ENCODE assay signal across 8 cellular contexts in genomic region chr1:21909787-21910503, GRCh38. TPM values are rescaled to one million over a fixed set of nuclear protein-coding genes. Genes with fewer than 3 reads are reported as not detected.
DNase-seq lines count a peak whose midpoint lies in the region; ATAC-seq and TF ChIP-seq lines count a peak whose summit lies in the region.

No MANE protein-coding gene starts in this region.

- H3K14ac ChIP-seq in IMR-90 (replicated peaks; ENCODE audit: low read depth, low read length) = peak overlapping the region; percentile 53

- H3K9me3 ChIP-seq in IMR-90 (ENCODE audit: control insufficient read depth, insufficient read depth, low read length) = no peaks in the 10 kb centered on the region
- no peaks in the 10 kb centered on the region for H3K9me3 ChIP-seq in iPS-15b (ENCODE audit: control insufficient read depth, insufficient read depth, low read length)

- H3K27ac ChIP-seq in IMR-90 (ENCODE audit: insufficient read depth, low read length) = peak overlapping the region; percentile 71
- no peak overlapping the region for H3K27ac ChIP-seq in foreskin keratinocyte

- H4K8ac ChIP-seq in IMR-90 (ENCODE audit: low read depth in 2 of 2, low read length in 2 of 2) = peak overlapping the region; percentile 79 to 83

- H2AK5ac ChIP-seq in IMR-90 (ENCODE audit: low read depth, low read length) = peak overlapping the region; percentile 89

- H3K9ac ChIP-seq in IMR-90 (ENCODE audit: low read depth, low read length) (peak overlapping the region; percentile 22; the same call in 1 of the 2 replicates), iPS-15b (ENCODE audit: low read depth, low read length) (peak overlapping the region; percentile 70)

- DNase-seq in IMR-90 = peak; percentile 60
- peak; percentile 3 for DNase-seq in activated naive CD4-positive, alpha-beta T cell treated with Interleukin-2 at 50 U/mL for 16 hours
- peak; percentile 9 to 47 for DNase-seq in stimulated activated CD4-positive, alpha-beta T cell treated with anti-CD3 and anti-CD28 coated beads, Interleukin-4, amount 100 ng/mL, for 4 hours
- DNase-seq in foreskin keratinocyte = no peak
- DNase-seq in NCI-H1930 (lab: John Stamatoyannopoulos, UW) = no peak
- DNase-seq in DMS153 treated with DMSO at 0.1 percent for 48 hours (lab: John Stamatoyannopoulos, UW; ENCODE audit: unreplicated experiment) = no peak

- peak overlapping the region; percentile 62 for H4K5ac ChIP-seq in IMR-90 (ENCODE audit: low read depth, low read length)

- H3K4me1 ChIP-seq in IMR-90 (ENCODE audit: control insufficient read depth, insufficient read depth, low read length) (peaks cover 23% of the 10 kb centered on the region), iPS-15b (ENCODE audit: control insufficient read depth, insufficient read depth, low read length) (peaks cover 9% of the 10 kb centered on the region), foreskin keratinocyte (no peaks in the 10 kb centered on the region)

- H4K91ac ChIP-seq in IMR-90 (ENCODE audit: insufficient read depth, low read depth, low read length) = peak overlapping the region; percentile 88

- CTCF ChIA-PET in IMR-90 (lab: Yijun Ruan, JAX) = no interaction called here

- dilution Hi-C loops in IMR-90 (cut with HindIII; ENCODE audit: low sequenced_read_pairs, unreplicated experiment) = no loop called here

- 0 out of 2 replicates have a peak overlapping the region, but pooled peaks have one; percentile 17 for H3K56ac ChIP-seq in IMR-90 (ENCODE audit: extremely low read depth, insufficient read depth, low read length)

- in situ Hi-C loops in IMR-90 (cut with MboI; ENCODE audit: low sequenced_read_pairs) = no loop called here

- H2AK9ac ChIP-seq in IMR-90 (replicated peaks; ENCODE audit: low read depth, low read length, poor library complexity) = peak overlapping the region; percentile 80

- intact Hi-C loops in IMR-90 (cut with micrococcal nuclease) = no loop called here

- H3K18ac ChIP-seq in IMR-90 (ENCODE audit: low read depth, low read length) = peak overlapping the region; percentile 53; the same call in 1 of the 2 replicates

- 45% methylated on average over 3 of the region's 9 CpGs; no CpG with 5 or more reads in 1 of the 2 experiments for WGBS in IMR-90 (ENCODE audit: extremely low coverage in 2 of 2, insufficient read length in 1 of 2), 2 experiments

- peak overlapping the region; percentile 62; the same call in 1 of the 2 replicates for H3K23ac ChIP-seq in IMR-90 (ENCODE audit: low read depth, low read length)

- peak overlapping the region; percentile 27 for H2BK5ac ChIP-seq in IMR-90 (ENCODE audit: low read depth, low read length, poor library complexity, severe bottlenecking)

- BruUV-seq in IMR-90 (replicated peaks; lab: Mats Ljungman, UMichigan) = no TSS peak

- peak overlapping the region; percentile 63; the same call in 1 of the 3 replicates for H2BK15ac ChIP-seq in IMR-90 (ENCODE audit: low read depth, low read length)

- peaks cover 48 to 93% of the 10 kb centered on the region in 2 experiments for H3K79me1 ChIP-seq in IMR-90 (ENCODE audit: low read depth in 1 of 2, low read length in 2 of 2)

- POLR2A ChIA-PET in IMR-90 (lab: Charles Lee; ENCODE audit: unreplicated experiment) = no interaction called here

- H3K27me3 ChIP-seq in IMR-90 (ENCODE audit: control insufficient read depth, insufficient read depth, low read length) (no peaks in the 10 kb centered on the region), iPS-15b (ENCODE audit: control insufficient read depth, insufficient read depth, low read length) (no peaks in the 10 kb centered on the region), foreskin keratinocyte (no peaks in the 10 kb centered on the region)

- H2BK120ac ChIP-seq in IMR-90 (ENCODE audit: low read depth, low read length) = peak overlapping the region; percentile 43; the same call in 1 of the 2 replicates

- peak overlapping the region; percentile 33 for H2AFZ ChIP-seq in IMR-90 (replicated peaks; ENCODE audit: low read length, poor library complexity)

- H4K20me1 ChIP-seq in IMR-90 (ENCODE audit: insufficient read depth, low read length) = peaks cover 32% of the 10 kb centered on the region

- H3K9me1 ChIP-seq in IMR-90 (ENCODE audit: insufficient read depth, low read length) = peaks cover 18% of the 10 kb centered on the region

- TF ChIP-seq CTCF in IMR-90 (conservative IDR thresholded peaks at IDR 0.05; ENCODE audit: low read depth, low read length) (no peak), foreskin keratinocyte (conservative IDR thresholded peaks at IDR 0.05) (no peak)

- H3K4me3 ChIP-seq in IMR-90 (ENCODE audit: insufficient read depth, low read depth, low read length) = no peak overlapping the region
- no peak overlapping the region for H3K4me3 ChIP-seq in iPS-15b (ENCODE audit: low read depth, low read length)

- no peak for TF ChIP-seq POLR2A in IMR-90 (IDR thresholded peaks at IDR 0.05; ENCODE audit: low read depth, low read length)

- ATAC-seq in IMR-90 (ENCODE audit: low read depth) = peak; percentile 64
- no peak for ATAC-seq in foreskin keratinocyte
- no peak for ATAC-seq in GM18517 (IDR thresholded peaks at IDR 0.05; ENCODE audit: unreplicated experiment)

- H3K36me3 ChIP-seq in IMR-90 (ENCODE audit: control insufficient read depth, insufficient read depth, low read length) (peaks cover 3% of the 10 kb centered on the region; the same call in 1 of the 2 replicates), iPS-15b (ENCODE audit: control insufficient read depth, insufficient read depth, low read length) (no peaks in the 10 kb centered on the region)

- TF ChIP-seq RAD21 in IMR-90 (IDR thresholded peaks at IDR 0.05; ENCODE audit: low read length) = no peak

- H2BK20ac ChIP-seq in IMR-90 (ENCODE audit: low read depth, low read length) = peak overlapping the region; percentile 11; the same call in 1 of the 2 replicates

- no peak overlapping the region for H3K4me2 ChIP-seq in IMR-90 (ENCODE audit: low read depth, low read length)

- peak overlapping the region; percentile 71 for H3K4ac ChIP-seq in IMR-90 (ENCODE audit: low read depth, low read length)

TF ChIP-seq in IMR-90, 13 proteins besides CTCF, POLR2A, EP300 and RAD21:
- TF ChIP-seq MXI1 (IDR thresholded peaks at IDR 0.05; ENCODE audit: borderline replicate concordance, low read depth, low read length) (no peak), RCOR1 (IDR thresholded peaks at IDR 0.05; ENCODE audit: insufficient replicate concordance, low read length) (no peak), CHD1 (IDR thresholded peaks at IDR 0.05; ENCODE audit: low read depth, low read length) (no peak), ELK1 (IDR thresholded peaks at IDR 0.05; ENCODE audit: borderline replicate concordance, low read depth, low read length) (no peak), USF2 (IDR thresholded peaks at IDR 0.05; ENCODE audit: low read depth, low read length) (no peak), FOS (IDR thresholded peaks at IDR 0.05; ENCODE audit: low read depth, low read length) (no peak), CEBPB (IDR thresholded peaks at IDR 0.05; ENCODE audit: low read depth, low read length) (no peak), MAZ (IDR thresholded peaks at IDR 0.05; ENCODE audit: borderline replicate concordance, low read depth, low read length) (no peak)

RNA-seq across cellular contexts. Expression of gene HSPG2, which starts 27.2 kb away (rescaled TPM):
- total RNA-seq in IMR-90 (2012; rRNA removed) (15.8 and 23.3 TPM in 2 replicates), foreskin keratinocyte (44.6 and 57.5 TPM in 2 replicates)
- polyA plus RNA-seq in IMR-90 (2012; rRNA removed) (94.0 and 104 TPM in 2 replicates), foreskin keratinocyte (36.2 and 44.7 TPM in 2 replicates)
- polyA plus RNA-seq in IMR-90 (2012; cell fraction: cytosol; rRNA removed) = 74.1 and 160 TPM in 2 replicates
- 187 and 684 TPM in 2 replicates for polyA plus RNA-seq in IMR-90 (2012; cell fraction: nucleus; rRNA removed; ENCODE audit: low replicate concordance)

Comparison
In these comparisons a context has a peak if more than half of its experiments do, and no peak if none do; other contexts are left out.
1. DNase-seq: peak in IMR-90 (single experiment), activated naive CD4-positive, alpha-beta T cell treated with Interleukin-2 at 50 U/mL for 16 hours (single experiment) and stimulated activated CD4-positive, alpha-beta T cell treated with anti-CD3 and anti-CD28 coated beads, Interleukin-4, amount 100 ng/mL, for 4 hours (2 of 2); none in foreskin keratinocyte (0 of 2), NCI-H1930 (0 of 2) and DMS153 treated with DMSO at 0.1 percent for 48 hours (single experiment).